Comparison of ENCODE assay signal across 27 cellular contexts in the genomic region with DNA sequence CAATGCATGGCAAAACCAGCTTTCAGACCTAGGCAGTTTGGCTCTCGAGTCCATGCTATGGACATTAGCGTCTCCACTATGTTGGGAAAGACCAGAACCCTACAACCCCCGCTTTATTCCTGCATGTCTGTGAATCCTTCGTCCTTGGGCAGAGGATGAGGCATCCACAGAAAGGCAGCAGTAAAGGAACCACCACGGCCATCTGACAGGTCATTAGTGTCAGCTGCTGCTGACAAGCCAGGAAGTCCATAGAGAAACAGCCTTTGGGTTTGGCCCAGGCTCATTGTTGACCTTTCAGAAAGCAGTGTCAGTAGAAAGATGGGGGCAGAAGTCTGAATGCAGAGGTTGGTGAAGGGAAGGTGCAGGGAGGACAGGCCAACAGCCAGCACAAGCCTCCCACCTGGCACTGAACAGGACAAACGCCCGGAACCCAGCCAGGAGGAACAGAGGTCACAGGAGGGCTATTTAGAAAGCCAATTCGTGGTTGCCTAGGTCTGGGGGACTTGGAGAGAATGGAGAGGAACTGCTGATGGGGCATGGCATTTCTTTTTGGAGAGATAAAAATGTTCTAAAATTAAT.
"Had no signal": no experiment of that assay in that cellular context is flagged by ENCODE, and none has a peak within 500 bp of the region (broad histone marks: within the 10 kb centered on the region; RNA-seq: fewer than 3 reads in every experiment).

No MANE protein-coding gene starts in this region.

- H3K9me3 Mint-ChIP-seq: activated naive CD4-positive, alpha-beta T cell treated with anti-CD3 and anti-CD28 coated beads, Interleukin-2, amount 50 U/mL, for 72 hours; activated naive CD8-positive, alpha-beta T cell treated with anti-CD3 and anti-CD28 coated beads, Interleukin-2, amount 50 U/mL, for 24 hours; brain; WTC11 had no signal

- ATAC-seq: activated CD8-positive, alpha-beta T cell treated with anti-CD3 and anti-CD28 coated beads, Interleukin-2, amount 10 ng/mL, durations not matched to agents 7 days and 5 days; activated naive CD4-positive, alpha-beta T cell treated with anti-CD3 and anti-CD28 coated beads, Interleukin-2, amount 50 U/mL, for 72 hours; activated naive CD8-positive, alpha-beta T cell treated with anti-CD3 and anti-CD28 coated beads, Interleukin-2, amount 50 U/mL, for 24 hours; T-helper 17 cell; WTC11 had no signal

- H3K27ac Mint-ChIP-seq: activated CD8-positive, alpha-beta T cell treated with anti-CD3 and anti-CD28 coated beads, Interleukin-2, amount 10 ng/mL, durations not matched to agents 7 days and 5 days; activated naive CD4-positive, alpha-beta T cell treated with anti-CD3 and anti-CD28 coated beads, Interleukin-2, amount 50 U/mL, for 72 hours; activated naive CD8-positive, alpha-beta T cell treated with anti-CD3 and anti-CD28 coated beads, Interleukin-2, amount 50 U/mL, for 24 hours; IgD-negative memory B cell; T-helper 17 cell; WTC11 had no signal

- H3K36me3 Mint-ChIP-seq: activated naive CD4-positive, alpha-beta T cell treated with anti-CD3 and anti-CD28 coated beads, Interleukin-2, amount 50 U/mL, for 72 hours; brain; IgD-negative memory B cell; WTC11 had no signal

- H3K4me3 Mint-ChIP-seq: activated CD8-positive, alpha-beta T cell treated with anti-CD3 and anti-CD28 coated beads, Interleukin-2, amount 10 ng/mL, durations not matched to agents 7 days and 5 days; activated naive CD8-positive, alpha-beta T cell treated with anti-CD3 and anti-CD28 coated beads, Interleukin-2, amount 50 U/mL, for 24 hours; brain; IgD-negative memory B cell; T-helper 17 cell; WTC11 had no signal

- DNase-seq: activated CD4-positive, alpha-beta T cell treated with anti-CD3 and anti-CD28 coated beads for 48 hours; activated CD4-positive, alpha-beta T cell treated with anti-CD3 and anti-CD28 coated beads, Interleukin-2, amount 50 U/mL, for 4 hours; activated CD4-positive, CD25-positive, alpha-beta regulatory T cell treated with anti-CD3 and anti-CD28 coated beads, Interleukin-2, amount 50 U/mL, for 72 hours; activated CD8-positive, alpha-beta memory T cell treated with anti-CD3 and anti-CD28 coated beads, Interleukin-2, amount 50 U/mL, for 48 hours; activated CD8-positive, alpha-beta T cell treated with anti-CD3 and anti-CD28 coated beads, Interleukin-2, amount 10 ng/mL, durations not matched to agents 7 days and 5 days; activated naive CD8-positive, alpha-beta T cell treated with anti-CD3 and anti-CD28 coated beads, Interleukin-2, amount 50 U/mL, for 24 hours; activated T-cell treated with anti-CD3 and anti-CD28 coated beads, Interleukin-2, amount 50 U/mL, for 1 hour; amygdala; KG1; NCI-H1048; NCI-H146; NCI-H187 treated with DMSO at 0.1 percent for 48 hours; NCI-H2081 treated with DMSO at 0.1 percent for 48 hours; NCI-H446; NCI-H526; NCI-H82; OCI-M1; Peyer's patch; SIG-M5; T-helper 17 cell; T-helper 9 cell had no signal

- FAIRE-seq: astrocyte had no signal

- H3K4me1 Mint-ChIP-seq: activated naive CD8-positive, alpha-beta T cell treated with anti-CD3 and anti-CD28 coated beads, Interleukin-2, amount 50 U/mL, for 24 hours; T-helper 17 cell had no signal

- H3K27ac ChIP-seq: Peyer's patch, RWPE1 had no signal

- H3K27me3 ChIP-seq: Peyer's patch had no signal

- H3K9me3 ChIP-seq: Peyer's patch had no signal

- H3K36me3 ChIP-seq: Peyer's patch had no signal

- H3K4me3 ChIP-seq: Peyer's patch had no signal
